ENCODE assay signal across 20 cellular contexts in genomic region chr5:104273725-104274124, GRCh38.
"Had no signal": no experiment of that assay in that cellular context is flagged by ENCODE, and none has a peak within 500 bp of the region (broad histone marks: within the 10 kb centered on the region; RNA-seq: fewer than 3 reads in every experiment).

No MANE protein-coding gene starts in this region.

- H3K4me2 ChIP-seq: neural progenitor cell had no signal

- H3K4me3 ChIP-seq: left lung, lower lobe of right lung, neural progenitor cell, right atrium auricular region, skin epidermis, spleen, tibial nerve, uterus had no signal

- H3K27me3 ChIP-seq: left lung, neural progenitor cell, neutrophil, right atrium auricular region, spleen, tibial nerve, uterus had no signal

- DNase-seq: hippocampal formation; left colon; left lung; lower lobe of right lung; mammary epithelial cell; mesenchymal stem cell; naive thymus-derived CD8-positive, alpha-beta T cell; occipital lobe; spleen; stimulated activated CD4-positive, alpha-beta T cell treated with anti-CD3 and anti-CD28 coated beads, Interleukin-4, amount 100 ng/mL, for 24 hours; stimulated activated naive CD4-positive, alpha-beta T cell; uterus had no signal

- H3K36me3 ChIP-seq: left lung, lower lobe of right lung, neural progenitor cell, neutrophil, right atrium auricular region, spleen, tibial nerve, uterus had no signal

- H3K9ac ChIP-seq: neural progenitor cell had no signal

- ATAC-seq: left colon; left lung; lower lobe of right lung; naive thymus-derived CD8-positive, alpha-beta T cell; sciatic nerve; stimulated activated effector memory CD8-positive, alpha-beta T cell treated with anti-CD3 and anti-CD28 coated beads, Interleukin-12 subunit alpha, Interleukin-12 subunit beta, amount 100 ng/mL, for 72 hours had no signal

- H3K4me1 ChIP-seq: left lung, lower lobe of right lung, neural progenitor cell, right atrium auricular region, spleen, tibial nerve, uterus had no signal

- H3K27ac ChIP-seq: left lung, lower lobe of right lung, neural progenitor cell, neutrophil, right atrium auricular region, skin epidermis, spleen, tibial nerve, uterus had no signal

- FAIRE-seq: keratinocyte had no signal

- H2AFZ ChIP-seq: neural progenitor cell had no signal

- H3K9me3 ChIP-seq: left lung, lower lobe of right lung, neutrophil, right atrium auricular region, spleen, tibial nerve, uterus had no signal
